3 cellular contexts compared by ENCODE assay signal in genomic region chr1:27676410-27676809, GRCh38.
TF ChIP-seq lines count a peak whose summit lies in the region.

No MANE protein-coding gene starts in this region.

TF ChIP-seq in HepG2, 621 proteins besides CTCF, POLR2A, EP300 and RAD21:
- TF ChIP-seq ZNF121 (CRISPR knock-in tag; IDR thresholded peaks at IDR 0.05) (peak; percentile 41; the same call in 1 of the 2 replicates), ZGPAT (CRISPR knock-in tag; IDR thresholded peaks at IDR 0.05) (no peak), ATRX (CRISPR knock-in tag; IDR thresholded peaks at IDR 0.05; ENCODE audit: borderline replicate concordance) (no peak), ZMYM4 (CRISPR knock-in tag; IDR thresholded peaks at IDR 0.05) (no peak), ZNF34 (CRISPR knock-in tag; IDR thresholded peaks at IDR 0.05; ENCODE audit: borderline replicate concordance) (no peak), YEATS4 (CRISPR knock-in tag; IDR thresholded peaks at IDR 0.05; ENCODE audit: borderline replicate concordance) (no peak), HNF4A (CRISPR knock-in tag; IDR thresholded peaks at IDR 0.05) (no peak), ZMAT3 (CRISPR knock-in tag; conservative IDR thresholded peaks at IDR 0.05) (no peak)
TF ChIP-seq in HepG2: peak in this region for 1.

TF ChIP-seq in WTC11, 78 proteins besides CTCF, POLR2A, EP300 and RAD21:
- TF ChIP-seq PREB (CRISPR knock-in tag; IDR thresholded peaks at IDR 0.05; ENCODE audit: borderline replicate concordance): no peak
- peak; percentile 4; the same call in 1 of the 2 replicates for TF ChIP-seq ZNF121 (CRISPR knock-in tag; IDR thresholded peaks at IDR 0.05)

TF ChIP-seq in K562, 482 proteins besides CTCF, POLR2A, EP300 and RAD21:
- TF ChIP-seq ZBTB11 (CRISPR knock-in tag; IDR thresholded peaks at IDR 0.05): no peak
- TF ChIP-seq RBM22 (IDR thresholded peaks at IDR 0.05; ENCODE audit: low read depth, low read length, poor library complexity, severe bottlenecking): no peak
- TF ChIP-seq PREB (CRISPR knock-in tag; IDR thresholded peaks at IDR 0.05): no peak
- TF ChIP-seq ZNF121 (CRISPR knock-in tag; conservative IDR thresholded peaks at IDR 0.05): peak; percentile 64
